Comparison of ENCODE assay signal across 8 cellular contexts in the genomic region with DNA sequence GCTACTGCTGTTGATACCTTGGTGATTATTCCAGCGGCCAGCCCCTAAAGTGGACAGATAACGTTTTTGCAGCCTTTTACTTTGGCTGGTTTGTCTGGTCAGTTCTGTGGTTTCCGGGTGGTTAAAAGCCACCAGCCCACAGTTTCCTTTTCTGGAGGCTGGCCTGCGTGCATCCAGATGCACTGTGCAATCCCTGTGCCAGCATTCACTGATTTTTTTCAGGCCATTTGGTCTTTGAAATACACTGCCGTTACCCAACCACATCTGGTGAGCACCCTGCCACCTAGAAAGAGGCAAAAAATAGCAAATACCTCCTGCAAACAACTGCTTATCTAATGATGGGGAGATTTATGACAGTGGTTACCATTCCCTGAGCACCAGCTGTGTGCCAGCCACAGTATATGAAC. TPM values are rescaled to one million over a fixed set of nuclear protein-coding genes. Genes with fewer than 3 reads are reported as not detected.
DNase-seq lines count a peak whose midpoint lies in the region; ATAC-seq, FAIRE-seq and TF ChIP-seq lines count a peak whose summit lies in the region.

No MANE protein-coding gene starts in this region.

- FAIRE-seq in HTR-8/SVneo (lab: Jason Lieb, UNC): no peak

- H3K4me1 Mint-ChIP-seq in CD4-positive, alpha-beta memory T cell: peaks cover 9 to 17% (median 12%) of the 10 kb centered on the region in 4 donors
- H3K4me1 Mint-ChIP-seq in activated B cell treated with CpG ODN at 0.5 μM for 24 hours: peaks cover 10% of the 10 kb centered on the region
- H3K4me1 Mint-ChIP-seq in osteocyte (ENCODE audit: unreplicated experiment): peaks cover 10% of the 10 kb centered on the region

- ATAC-seq in GM19467 (IDR thresholded peaks at IDR 0.05; ENCODE audit: unreplicated experiment) (peak; percentile 2), activated B cell treated with CpG ODN at 0.5 μM for 24 hours (ENCODE audit: low read depth) (no peak)

- H3K27me3 ChIP-seq in CD4-positive, alpha-beta memory T cell (ENCODE audit: insufficient read depth, low read length): no peaks in the 10 kb centered on the region

- peak overlapping the region; percentile 86 to 94 (median 90) for H3K4me3 Mint-ChIP-seq in CD4-positive, alpha-beta memory T cell
- H3K4me3 Mint-ChIP-seq in activated B cell treated with CpG ODN at 0.5 μM for 24 hours (peak overlapping the region; percentile 90), osteocyte (ENCODE audit: unreplicated experiment) (peak overlapping the region; percentile 82)

- peak overlapping the region; percentile 51 to 94 (median 87) for H3K27ac Mint-ChIP-seq in CD4-positive, alpha-beta memory T cell
- peak overlapping the region; percentile 88 for H3K27ac Mint-ChIP-seq in activated B cell treated with CpG ODN at 0.5 μM for 24 hours
- H3K27ac Mint-ChIP-seq in osteocyte (ENCODE audit: unreplicated experiment): peak overlapping the region; percentile 63

- CTCF ChIA-PET in CD4-positive, alpha-beta memory T cell (lab: Charles Lee; ENCODE audit: partially characterized antibody): no interaction called here
- CTCF ChIA-PET in activated B cell treated with CpG ODN at 0.5 μM for 24 hours (lab: Charles Lee): no interaction called here

- H3K27me3 Mint-ChIP-seq in CD4-positive, alpha-beta memory T cell: no peaks in the 10 kb centered on the region
- H3K27me3 Mint-ChIP-seq in activated B cell treated with CpG ODN at 0.5 μM for 24 hours: no peaks in the 10 kb centered on the region
- no peaks in the 10 kb centered on the region for H3K27me3 Mint-ChIP-seq in osteocyte (ENCODE audit: unreplicated experiment)

- peaks cover 12% of the 10 kb centered on the region for H3K4me1 ChIP-seq in CD4-positive, alpha-beta memory T cell (ENCODE audit: insufficient read depth, low read length)

- no peak for TF ChIP-seq CTCF in activated B cell treated with CpG ODN at 0.5 μM for 24 hours (IDR thresholded peaks at IDR 0.05)
- no peak for TF ChIP-seq CTCF in osteocyte (IDR thresholded peaks at IDR 0.05)

- no peaks in the 10 kb centered on the region for H3K36me3 ChIP-seq in CD4-positive, alpha-beta memory T cell (ENCODE audit: insufficient read depth, low read length)

- H3K27ac ChIP-seq in CD4-positive, alpha-beta memory T cell (ENCODE audit: low read depth, low read length): peak overlapping the region; percentile 54

- H3K36me3 Mint-ChIP-seq in CD4-positive, alpha-beta memory T cell: peaks cover 7 to 14% of the 10 kb centered on the region in 2 donors
- H3K36me3 Mint-ChIP-seq in activated B cell treated with CpG ODN at 0.5 μM for 24 hours (ENCODE audit: low read depth) (peaks cover 6% of the 10 kb centered on the region), osteocyte (ENCODE audit: unreplicated experiment) (no peaks in the 10 kb centered on the region)

- no peaks in the 10 kb centered on the region for H3K9me3 ChIP-seq in CD4-positive, alpha-beta memory T cell (ENCODE audit: control insufficient read depth in 1 of 2, low read length in 2 of 2)

- peak overlapping the region; percentile 55 to 77 for H3K4me3 ChIP-seq in CD4-positive, alpha-beta memory T cell (ENCODE audit: low read length in 2 of 2)

- DNase-seq in CD4-positive, alpha-beta memory T cell: peak in 3 of 5 donors; percentile 1 to 8 (median 4)
- DNase-seq in HTR-8/SVneo (ENCODE audit: insufficient read length, low spot score) (peak; percentile 40), activated B cell treated with CpG ODN at 0.5 μM for 24 hours (no peak), glomerular visceral epithelial cell (ENCODE audit: extremely low spot score) (peak; percentile 1), osteocyte (ENCODE audit: extremely low spot score, unreplicated experiment) (no peak), HPDE6-E6E7 (ENCODE audit: extremely low spot score) (no peak)
- no peak for DNase-seq in activated CD4-positive, alpha-beta T cell treated with anti-CD3 and anti-CD28 coated beads, Interleukin-2, amount 50 U/mL, for 48 hours

- H3K9me3 Mint-ChIP-seq in CD4-positive, alpha-beta memory T cell: peaks cover 0 to 2% (median 0%) of the 10 kb centered on the region in 8 donors
- H3K9me3 Mint-ChIP-seq in activated B cell treated with CpG ODN at 0.5 μM for 24 hours (peaks cover 3% of the 10 kb centered on the region), osteocyte (ENCODE audit: unreplicated experiment) (no peaks in the 10 kb centered on the region)

- intact Hi-C loops in CD4-positive, alpha-beta memory T cell (cut with micrococcal nuclease): no loop called here
- intact Hi-C loops in activated B cell treated with CpG ODN at 0.5 μM for 24 hours (cut with micrococcal nuclease): loop anchor here (5.0 kb wide), 1 partner anchor 511 kb away; no protein-coding TSS in a partner anchor

- POLR2A ChIA-PET in CD4-positive, alpha-beta memory T cell (lab: Charles Lee; ENCODE audit: partially characterized antibody): interaction anchor here (1.1 kb wide), 1 partner anchor 377 kb away, joined by 4 read pairs; no protein-coding TSS in a partner anchor
- POLR2A ChIA-PET in activated B cell treated with CpG ODN at 0.5 μM for 24 hours (lab: Charles Lee): no interaction called here

RNA-seq across cellular contexts. Expression of a gene that starts 0.8 kb away (rescaled TPM):
- total RNA-seq in CD4-positive, alpha-beta memory T cell: 10 to 100 TPM in 1 of 2 experiments, 1 to 10 TPM in 1; 9.8 to 11.0 TPM
- 10 to 100 TPM; 11.9 to 17.4 TPM for polyA plus RNA-seq in CD4-positive, alpha-beta memory T cell
- total RNA-seq in activated B cell treated with CpG ODN at 0.5 μM for 24 hours: 4.0 and 4.7 TPM in 2 replicates
- 1.4 and 3.2 TPM in 2 replicates for total RNA-seq in osteocyte

Comparison
In these comparisons a context has a peak if more than half of its experiments do, and no peak if none do; other contexts are left out.
1. DNase-seq: peak in CD4-positive, alpha-beta memory T cell (3 of 5), HTR-8/SVneo (single experiment) and glomerular visceral epithelial cell (single experiment); none in activated B cell treated with CpG ODN at 0.5 μM for 24 hours (single experiment), osteocyte (single experiment), HPDE6-E6E7 (single experiment) and activated CD4-positive, alpha-beta T cell treated with anti-CD3 and anti-CD28 coated beads, Interleukin-2, amount 50 U/mL, for 48 hours (0 of 2).
2. Peak in every context shown above with its lines, with median percentiles within 50 percentile points of each other: H3K27ac Mint-ChIP-seq and H3K4me3 Mint-ChIP-seq.